ENCODE assay signal across 1 cellular context in genomic region chr2:47767497-47767844, GRCh38.
TF ChIP-seq lines count a peak whose summit lies in the region.

No MANE protein-coding gene starts in this region.

TF ChIP-seq in H1, 55 proteins besides CTCF, POLR2A, EP300 and RAD21 (continued from another document):
- TF ChIP-seq GABPA (IDR thresholded peaks at IDR 0.05; ENCODE audit: borderline replicate concordance, insufficient read depth, low read length) (no peak), SUZ12 (IDR thresholded peaks at IDR 0.05; ENCODE audit: low read length) (no peak)
TF ChIP-seq in H1: peak in this region for 0.
